Comparison of ENCODE assay signal across 9 cellular contexts in the genomic region with DNA sequence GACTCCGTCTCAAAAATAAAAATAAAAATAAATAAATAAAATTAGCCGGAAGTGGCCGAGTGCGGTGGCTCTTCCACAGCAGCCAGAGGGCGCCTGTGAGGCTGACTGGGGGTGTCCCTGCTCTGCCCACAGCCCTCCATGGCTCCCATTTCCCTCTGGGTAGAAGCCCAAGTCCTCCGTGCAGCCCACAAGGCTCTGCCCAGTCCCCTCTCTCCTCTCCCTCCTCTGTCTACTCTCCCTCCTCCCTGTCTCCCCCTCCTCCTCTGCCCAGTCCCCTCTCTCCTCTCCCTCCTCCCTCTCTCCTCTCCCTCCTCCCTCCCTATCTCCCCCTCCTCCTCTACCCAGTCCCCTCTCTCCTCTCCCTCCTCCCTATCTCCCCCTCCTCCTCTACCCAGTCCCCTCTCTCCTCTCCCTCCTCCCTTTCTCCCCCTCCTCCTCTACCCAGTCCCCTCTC. TPM values are rescaled to one million over a fixed set of nuclear protein-coding genes. Genes with fewer than 3 reads are reported as not detected.
DNase-seq lines count a peak whose midpoint lies in the region; ATAC-seq and TF ChIP-seq lines count a peak whose summit lies in the region.
"Had no signal": no experiment of that assay in that cellular context is flagged by ENCODE, and none has a peak within 500 bp of the region (broad histone marks: within the 10 kb centered on the region; RNA-seq: fewer than 3 reads in every experiment).

No MANE protein-coding gene starts in this region.

- ATAC-seq in esophagus mucosa = peak; percentile 57

- peak; percentile 68 for TF ChIP-seq CTCF in CD14-positive monocyte (IDR thresholded peaks at IDR 0.05)
- TF ChIP-seq CTCF in HFF-Myc (IDR thresholded peaks at IDR 0.05; ENCODE audit: low read depth, low read length, missing control alignments) = peak; percentile 62

- H3K4me3 ChIP-seq in HFF-Myc (replicated peaks; ENCODE audit: low read depth, low read length) = no peak overlapping the region

- intact Hi-C loops in CD14-positive monocyte (cut with micrococcal nuclease) = loop anchor here (2.0 to 10.0 kb wide), 4 partner anchors 81 to 213 kb away; a partner anchor contains a TSS

- no peaks in the 10 kb centered on the region for H3K36me3 Mint-ChIP-seq in CD14-positive monocyte

- H3K4me3 Mint-ChIP-seq in CD14-positive monocyte = no peak overlapping the region

- H3K27ac Mint-ChIP-seq in CD14-positive monocyte = no peak overlapping the region

- peaks cover 4% of the 10 kb centered on the region for H3K4me1 Mint-ChIP-seq in CD14-positive monocyte

- peaks cover 0 to 3% (median 0%) of the 10 kb centered on the region in 7 donors for H3K9me3 Mint-ChIP-seq in CD14-positive monocyte

- H3K27me3 Mint-ChIP-seq in CD14-positive monocyte (ENCODE audit: low read depth in 3 of 3) = peaks cover 4 to 15% (median 14%) of the 10 kb centered on the region in 3 donors

- DNase-seq in CD14-positive monocyte (ENCODE audit: low spot score) = no peak
- DNase-seq in HFF-Myc (ENCODE audit: extremely low read depth, low read depth) = no peak
- DNase-seq in UCSD-AML1 (lab: John Stamatoyannopoulos, UW; ENCODE audit: unreplicated experiment) = peak; percentile 74
- peak; percentile 12 to 29 (median 16) for DNase-seq in stimulated activated CD4-positive, alpha-beta T cell treated with anti-CD3 and anti-CD28 coated beads, Interleukin-12 subunit alpha, Interleukin-12 subunit beta, amount 100 ng/mL, for 48 hours (ENCODE audit: low read depth in 2 of 3, low spot score in 1 of 3)
- DNase-seq in ureter (ENCODE audit: low spot score) = no peak
- no peak for DNase-seq in putamen (ENCODE audit: low spot score)
- DNase-seq in T-helper 9 cell = no peak

RNA-seq across cellular contexts. Expression of a gene that starts 20.4 kb away (rescaled TPM):
- not detected for polyA plus RNA-seq in CD14-positive monocyte
- total RNA-seq in esophagus mucosa = 0.40 TPM
- 2.4 TPM for total RNA-seq in ureter
- total RNA-seq: subcutaneous adipose tissue had no signal

RNA-seq across cellular contexts. Expression of a gene that starts 25.9 kb away (rescaled TPM):
- polyA plus RNA-seq in CD14-positive monocyte = 10 to 100 TPM; 62.4 to 81.6 TPM
- total RNA-seq in esophagus mucosa (279 TPM), ureter (374 TPM)

RNA-seq across cellular contexts. Expression of a gene that starts 50.4 kb away (rescaled TPM):
- not detected for polyA plus RNA-seq in CD14-positive monocyte
- total RNA-seq in esophagus mucosa = not detected
- not detected for total RNA-seq in ureter
- total RNA-seq: subcutaneous adipose tissue had no signal

RNA-seq across cellular contexts. Expression of a gene that starts 56.3 kb away (rescaled TPM):
- 1 to 10 TPM; 2.7 to 4.3 TPM for polyA plus RNA-seq in CD14-positive monocyte
- total RNA-seq in esophagus mucosa (not detected), ureter (not detected)

Comparison
In these comparisons a context has a peak if more than half of its experiments do, and no peak if none do; other contexts are left out.
1. DNase-seq: peak in UCSD-AML1 (single experiment) and stimulated activated CD4-positive, alpha-beta T cell treated with anti-CD3 and anti-CD28 coated beads, Interleukin-12 subunit alpha, Interleukin-12 subunit beta, amount 100 ng/mL, for 48 hours (3 of 3); none in CD14-positive monocyte (single experiment), HFF-Myc (single experiment), ureter (single experiment), putamen (single experiment) and T-helper 9 cell (single experiment).